In genomic region chr16:22366371-22366770, GRCh38 we compare ENCODE assay signal across 33 cellular contexts. TPM values are rescaled to one million over a fixed set of nuclear protein-coding genes. Genes with fewer than 3 reads are reported as not detected.
DNase-seq lines count a peak whose midpoint lies in the region; ATAC-seq, FAIRE-seq and TF ChIP-seq lines count a peak whose summit lies in the region.
"Had no signal": no experiment of that assay in that cellular context is flagged by ENCODE, and none has a peak within 500 bp of the region (broad histone marks: within the 10 kb centered on the region; RNA-seq: fewer than 3 reads in every experiment).

No MANE protein-coding gene starts in this region.

- peaks cover 42% of the 10 kb centered on the region for H3K36me3 Mint-ChIP-seq in WTC11
- peaks cover 20% of the 10 kb centered on the region for H3K36me3 Mint-ChIP-seq in endothelial cell (ENCODE audit: low read depth, unreplicated experiment)

- ATAC-seq in HepG2 (no peak), right lobe of liver (no peak), WTC11 (no peak), GM21737 (IDR thresholded peaks at IDR 0.05; ENCODE audit: unreplicated experiment) (no peak)
- ATAC-seq in stimulated activated naive CD8-positive, alpha-beta T cell treated with anti-CD3 and anti-CD28 coated beads, Interleukin-15, amount 100 ng/mL, for 72 hours, result no peak
- ATAC-seq: gastrocnemius medialis, left colon, sciatic nerve had no signal

- H3K27ac ChIP-seq in HepG2 (ENCODE audit: extremely low read length, insufficient read depth, low read length) (no peak overlapping the region), right lobe of liver (no peak overlapping the region)
- H3K27ac ChIP-seq: gastrocnemius medialis, hepatocyte, suprapubic skin, uterus had no signal

- DNase-seq in HepG2 (ENCODE audit: low spot score) (no peak), right lobe of liver (no peak), WTC11 (ENCODE audit: low spot score) (no peak), endothelial cell (ENCODE audit: low spot score) (no peak), NCI-H446 (lab: John Stamatoyannopoulos, UW) (no peak), NCI-H345 (lab: John Stamatoyannopoulos, UW) (no peak)
- DNase-seq in stimulated activated naive CD8-positive, alpha-beta T cell treated with anti-CD3 and anti-CD28 coated beads, Interleukin-15, amount 100 ng/mL, for 72 hours, result no peak
- DNase-seq: activated CD4-positive, CD25-positive, alpha-beta regulatory T cell; activated CD8-positive, alpha-beta memory T cell treated with anti-CD3 and anti-CD28 coated beads for 24 hours; amygdala; DMS 273 treated with DMSO at 0.1 percent for 48 hours; gastrocnemius medialis; IMR-90; left colon; mammary epithelial cell; NCI-H1694; NCI-H524; NK-92 treated with Interleukin-12 subunit alpha and Interleukin-12 subunit beta, amount 100 ng/mL, for 24 hours; posterior cingulate gyrus; Right ventricle myocardium superior; stimulated activated CD4-positive, alpha-beta T cell treated with anti-CD3 and anti-CD28 coated beads, Interleukin-12 subunit alpha, Interleukin-12 subunit beta, amount 100 ng/mL, for 4 hours; stimulated activated CD4-positive, alpha-beta T cell treated with anti-CD3 and anti-CD28 coated beads, Interleukin-4, amount 100 ng/mL, for 1 hour; uterus had no signal

- H3K36me3 ChIP-seq in HepG2 (replicated peaks in 1 of 2; ENCODE audit: control insufficient read depth in 1 of 2, insufficient read depth in 2 of 2, low read length in 2 of 2) (peaks cover 22 to 62% of the 10 kb centered on the region in 2 experiments), right lobe of liver (peaks cover 0 to 25% (median 2%) of the 10 kb centered on the region in 4 donors)
- H3K36me3 ChIP-seq: uterus had no signal

- H3K27ac Mint-ChIP-seq in WTC11 (peak overlapping the region; percentile 14; the same call in 1 of the 2 replicates), endothelial cell (ENCODE audit: unreplicated experiment) (peak overlapping the region; percentile 59)
- peak overlapping the region in 1 of 2 donors; percentile 66 for H3K27ac Mint-ChIP-seq in stimulated activated naive CD8-positive, alpha-beta T cell treated with anti-CD3 and anti-CD28 coated beads, Interleukin-15, amount 100 ng/mL, for 72 hours
- H3K27ac Mint-ChIP-seq: dendritic cell treated with granulocyte-macrophage colony-stimulating factor and Interleukin-4, amounts not matched to agents 40 ng/mL and 50 ng/mL, for 4 days had no signal

- H3K9me3 ChIP-seq in HepG2 (ENCODE audit: low read length) (no peaks in the 10 kb centered on the region), right lobe of liver (no peaks in the 10 kb centered on the region)
- H3K9me3 ChIP-seq: gastrocnemius medialis, suprapubic skin, uterus had no signal

- TF ChIP-seq CTCF in HepG2 (CRISPR knock-in tag; IDR thresholded peaks at IDR 0.05) (no peak), right lobe of liver (IDR thresholded peaks at IDR 0.05) (no peak), WTC11 (IDR thresholded peaks at IDR 0.05) (no peak), endothelial cell (IDR thresholded peaks at IDR 0.05; ENCODE audit: unreplicated experiment) (no peak)

- no peaks in the 10 kb centered on the region for H3K27me3 ChIP-seq in HepG2 (ENCODE audit: control insufficient read depth in 1 of 2, insufficient read depth in 2 of 2, low read length in 2 of 2)
- no peaks in the 10 kb centered on the region for H3K27me3 ChIP-seq in right lobe of liver
- H3K27me3 ChIP-seq: gastrocnemius medialis, hepatocyte, suprapubic skin, uterus had no signal

- H3K79me2 ChIP-seq in HepG2 (ENCODE audit: insufficient read depth, low read length), result peaks cover 91% of the 10 kb centered on the region

- intact Hi-C loops in HepG2 (cut with micrococcal nuclease; ENCODE audit: unreplicated experiment), result no loop called here
- intact Hi-C loops in right lobe of liver (cut with DNase I), result no loop called here

- H3K27me3 Mint-ChIP-seq in WTC11 (ENCODE audit: low read depth), result no peaks in the 10 kb centered on the region
- H3K27me3 Mint-ChIP-seq in endothelial cell (ENCODE audit: unreplicated experiment), result no peaks in the 10 kb centered on the region
- no peaks in the 10 kb centered on the region for H3K27me3 Mint-ChIP-seq in stimulated activated naive CD8-positive, alpha-beta T cell treated with anti-CD3 and anti-CD28 coated beads, Interleukin-15, amount 100 ng/mL, for 72 hours

- no TSS peak for BruUV-seq in HepG2 (replicated peaks; lab: Mats Ljungman, UMichigan)

- TF ChIP-seq RAD21 in HepG2 (CRISPR knock-in tag; IDR thresholded peaks at IDR 0.05), result no peak

- peaks cover 43% of the 10 kb centered on the region for H4K20me1 ChIP-seq in HepG2 (ENCODE audit: insufficient read depth, low read length)

- no peak for FAIRE-seq in HepG2 (lab: Jason Lieb, UNC)
- FAIRE-seq: bronchial epithelial cell, GM19239, H54 had no signal

- H3K4me3 ChIP-seq in HepG2 (replicated peaks in 1 of 3; ENCODE audit: insufficient read depth in 1 of 3, low read depth in 2 of 3, low read length in 3 of 3) (no peak overlapping the region), right lobe of liver (no peak overlapping the region)
- H3K4me3 ChIP-seq: gastrocnemius medialis, hepatocyte, suprapubic skin, uterus had no signal

- no peak overlapping the region for H3K9ac ChIP-seq in HepG2 (ENCODE audit: insufficient read depth, low read depth, low read length)

- H3K4me3 Mint-ChIP-seq in WTC11, result no peak overlapping the region
- H3K4me3 Mint-ChIP-seq in endothelial cell (ENCODE audit: unreplicated experiment), result no peak overlapping the region
- H3K4me3 Mint-ChIP-seq in stimulated activated naive CD8-positive, alpha-beta T cell treated with anti-CD3 and anti-CD28 coated beads, Interleukin-15, amount 100 ng/mL, for 72 hours, result peak overlapping the region; percentile 34 to 55
- H3K4me3 Mint-ChIP-seq: CD14-positive monocyte; dendritic cell treated with granulocyte-macrophage colony-stimulating factor and Interleukin-4, amounts not matched to agents 40 ng/mL and 50 ng/mL, for 4 days; neural crest cell had no signal

- H3K4me1 ChIP-seq in HepG2 (ENCODE audit: insufficient read depth, low read length) (peaks cover 56% of the 10 kb centered on the region), right lobe of liver (peaks cover 0 to 18% (median 7%) of the 10 kb centered on the region in 4 donors)

- POLR2A ChIA-PET in HepG2 (lab: Yijun Ruan, JAX), result interaction anchor here (3.8 kb wide), 1 partner anchor 13 kb away, joined by 15 read pairs; no protein-coding TSS in a partner anchor
- POLR2A ChIA-PET in WTC11 (lab: Charles Lee), result no interaction called here

- no peak for TF ChIP-seq EP300 in HepG2 (IDR thresholded peaks at IDR 0.05; ENCODE audit: low read depth in 2 of 2, low read length in 2 of 2)
- no peak for TF ChIP-seq EP300 in HepG2 (CRISPR knock-in tag; IDR thresholded peaks at IDR 0.05; ENCODE audit: borderline replicate concordance)

- H2AFZ ChIP-seq in HepG2 (ENCODE audit: low read length), result no peak overlapping the region
- H2AFZ ChIP-seq: hepatocyte had no signal

- CTCF ChIA-PET in HepG2 (lab: Yijun Ruan, JAX; ENCODE audit: low intra/inter-chr PET ratio, low total read pairs), result no interaction called here
- CTCF ChIA-PET in WTC11 (lab: Charles Lee), result no interaction called here

- H3K4me1 Mint-ChIP-seq in WTC11 (peaks cover 40% of the 10 kb centered on the region), endothelial cell (ENCODE audit: unreplicated experiment) (peaks cover 22% of the 10 kb centered on the region)
- H3K4me1 Mint-ChIP-seq in stimulated activated naive CD8-positive, alpha-beta T cell treated with anti-CD3 and anti-CD28 coated beads, Interleukin-15, amount 100 ng/mL, for 72 hours, result peaks cover 86% of the 10 kb centered on the region

- in situ Hi-C loops in HepG2 (cut with HindIII; ENCODE audit: extremely low pct_ligation_motif_present, low pct_unique_long_range_greater_than_20kb), result no loop called here

- H3K9me3 Mint-ChIP-seq in WTC11 (peaks cover 6% of the 10 kb centered on the region; the same call in 1 of the 2 replicates), endothelial cell (ENCODE audit: unreplicated experiment) (no peaks in the 10 kb centered on the region)
- H3K9me3 Mint-ChIP-seq in stimulated activated naive CD8-positive, alpha-beta T cell treated with anti-CD3 and anti-CD28 coated beads, Interleukin-15, amount 100 ng/mL, for 72 hours, result peaks cover 6 to 10% of the 10 kb centered on the region in 2 donors

- H3K4me2 ChIP-seq in HepG2 (ENCODE audit: low read depth, low read length), result no peak overlapping the region
- H3K4me2 ChIP-seq: hepatocyte had no signal

- TF ChIP-seq POLR2A in HepG2 (IDR thresholded peaks at IDR 0.05; ENCODE audit: insufficient read depth in 1 of 2, low read depth in 2 of 2, low read length in 2 of 2) (0 out of 4 replicates have a peak, but pooled peaks of 1 of the 2 experiments have one; percentile 22), right lobe of liver (IDR thresholded peaks at IDR 0.05) (no peak)

- 98% methylated on average over 2 of the region's 2 CpGs for WGBS in HepG2 (ENCODE audit: low lambda C conversion rate)
- WGBS in right lobe of liver (ENCODE audit: insufficient coverage, low coverage, low lambda C conversion rate, missing lambda C conversion rate), result 100% methylated on average over 2 of the region's 2 CpGs

RNA-seq across cellular contexts. Expression of gene CDR2, which starts 8.0 kb away (rescaled TPM):
- total RNA-seq in HepG2 (2016; rRNA removed; fragmentation: Illumina TruSeq; extraction: Trizol), result 59.0 and 76.7 TPM in 2 replicates
- 20.7 and 23.8 TPM in 2 replicates for total RNA-seq in HepG2 (2016; cell fraction: cytosol; rRNA removed; fragmentation: Illumina TruSeq; extraction: Trizol; ENCODE audit: low read depth)
- 60.0 and 73.9 TPM in 2 replicates for total RNA-seq in HepG2 (2016; cell fraction: insoluble cytoplasmic fraction; rRNA removed; fragmentation: Illumina TruSeq; extraction: Trizol)
- 44.0 and 46.8 TPM in 2 replicates for total RNA-seq in HepG2 (2016; cell fraction: membrane; rRNA removed; fragmentation: Illumina TruSeq; extraction: Trizol)
- total RNA-seq in HepG2 (2016; cell fraction: nucleus; rRNA removed; fragmentation: Illumina TruSeq; extraction: Trizol), result 34.8 and 41.9 TPM in 2 replicates
- 67.5 and 78.9 TPM in 2 replicates for polyA plus RNA-seq in HepG2 (2011; rRNA removed)
- polyA plus RNA-seq in HepG2 (2011; cell fraction: cytosol; rRNA removed), result 60.0 and 71.4 TPM in 2 replicates
- 32.2 and 35.4 TPM in 2 replicates for polyA plus RNA-seq in HepG2 (2011; cell fraction: nucleus; rRNA removed)
- polyA plus RNA-seq in HepG2 (2012), result 42.9 and 53.6 TPM in 2 replicates
- polyA plus RNA-seq in HepG2 (2016; cell fraction: cytosol; fragmentation: Illumina TruSeq; extraction: Trizol; ENCODE audit: low read depth), result 9.2 and 11.4 TPM in 2 replicates
- polyA plus RNA-seq in HepG2 (2016; cell fraction: insoluble cytoplasmic fraction; fragmentation: Illumina TruSeq; extraction: Trizol; ENCODE audit: low read depth), result 89.8 and 91.4 TPM in 2 replicates
- 27.9 and 34.0 TPM in 2 replicates for polyA plus RNA-seq in HepG2 (2016; cell fraction: membrane; fragmentation: Illumina TruSeq; extraction: Trizol; ENCODE audit: low read depth)
- 73.8 and 74.1 TPM in 2 replicates for polyA plus RNA-seq in HepG2 (2016; cell fraction: nucleus; fragmentation: Illumina TruSeq; extraction: Trizol; ENCODE audit: insufficient read depth, low read depth)
- 12.4 and 45.2 TPM in 2 replicates for polyA minus RNA-seq in HepG2 (2011; rRNA and poly(A)+ RNA removed; ENCODE audit: low replicate concordance)
- polyA minus RNA-seq in HepG2 (2011; cell fraction: cytosol; rRNA and poly(A)+ RNA removed), result 55.0 and 56.7 TPM in 2 replicates
- 52.0 and 54.7 TPM in 2 replicates for polyA minus RNA-seq in HepG2 (2011; cell fraction: nucleus; rRNA and poly(A)+ RNA removed)
- 10 to 100 TPM in 5 of 6 experiments, 1 to 10 TPM in 1; 8.2 to 16.8 (median 14.2) TPM for total RNA-seq in right lobe of liver
- 25.4 to 40.9 TPM (median 29.1 TPM) in 3 replicates for total RNA-seq in WTC11 (2021)
- 26.3 TPM for total RNA-seq in endothelial cell (ENCODE audit: unreplicated experiment)

Comparison
In these comparisons a context has a peak if more than half of its experiments do, and no peak if none do; other contexts are left out.
1. H3K4me3 Mint-ChIP-seq: peak in stimulated activated naive CD8-positive, alpha-beta T cell treated with anti-CD3 and anti-CD28 coated beads, Interleukin-15, amount 100 ng/mL, for 72 hours (2 of 2); none in WTC11 (single experiment) and endothelial cell (single experiment).